In the genomic region with DNA sequence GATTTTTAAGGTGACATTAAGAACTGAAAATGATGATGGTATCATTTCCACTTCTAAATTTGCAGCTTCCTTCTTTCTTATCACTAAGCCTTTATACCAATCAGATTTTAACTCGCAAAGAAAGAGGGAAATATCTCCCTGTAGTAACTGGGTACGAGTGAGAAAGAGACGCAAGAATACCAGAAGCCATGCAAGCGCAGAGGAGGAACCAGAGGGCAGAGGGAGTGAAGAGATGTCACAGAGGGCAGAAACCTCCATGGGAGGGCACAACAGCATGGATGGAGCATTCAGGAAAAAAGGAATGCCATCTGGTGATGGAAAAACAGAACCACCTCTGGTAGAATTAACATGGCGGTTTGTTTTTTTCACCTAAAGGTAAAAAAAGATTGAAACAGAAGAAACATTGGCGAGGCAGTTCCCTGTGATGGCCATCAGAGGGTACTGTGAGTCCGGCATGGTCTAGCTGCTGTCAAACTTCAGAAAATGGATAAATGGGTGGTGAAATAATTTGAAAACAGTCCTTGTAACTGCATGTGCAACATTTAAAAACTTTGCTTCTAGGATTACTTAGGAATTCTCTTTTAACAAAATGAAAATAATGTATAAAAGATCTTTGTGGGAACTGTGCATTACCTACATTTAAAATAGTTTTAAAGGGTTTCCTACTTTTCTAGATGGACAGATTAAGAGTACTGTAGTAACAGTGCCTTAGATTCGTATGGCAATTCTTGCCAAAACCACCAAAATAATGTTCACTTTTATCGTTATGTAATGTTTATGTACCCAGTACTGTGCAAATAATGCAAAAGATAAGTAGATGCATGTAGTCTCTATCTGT, we compare ENCODE assay signal across 9 cellular contexts.
DNase-seq lines count a peak whose midpoint lies in the region; ATAC-seq and TF ChIP-seq lines count a peak whose summit lies in the region.
"Had no signal": no experiment of that assay in that cellular context is flagged by ENCODE, and none has a peak within 500 bp of the region (broad histone marks: within the 10 kb centered on the region; RNA-seq: fewer than 3 reads in every experiment).

No MANE protein-coding gene starts in this region.

- no peaks in the 10 kb centered on the region for H3K36me3 ChIP-seq in upper lobe of right lung

- TF ChIP-seq CTCF in VCaP (conservative IDR thresholded peaks at IDR 0.05), result peak; percentile 87
- peak; percentile 61 for TF ChIP-seq CTCF in upper lobe of right lung (IDR thresholded peaks at IDR 0.05)

- no peaks in the 10 kb centered on the region for H3K27me3 ChIP-seq in upper lobe of right lung

- no peak overlapping the region for H3K4me3 ChIP-seq in upper lobe of right lung

- H3K9me3 ChIP-seq in upper lobe of right lung, result no peaks in the 10 kb centered on the region

- intact Hi-C loops in upper lobe of right lung (cut with DNase I), result no loop called here

- no peaks in the 10 kb centered on the region for H3K4me1 ChIP-seq in upper lobe of right lung

- H3K27ac ChIP-seq in VCaP (0 out of 2 replicates have a peak overlapping the region, but pooled peaks have one; percentile 18), upper lobe of right lung (no peak overlapping the region)

- peak; percentile 39 for DNase-seq in NOMO-1 treated with DMSO at 0.1 percent for 48 hours (lab: John Stamatoyannopoulos, UW; ENCODE audit: unreplicated experiment)
- no peak for DNase-seq in NOMO-1 treated with dmso at 0.1 percent for 144 hours (lab: John Stamatoyannopoulos, UW; ENCODE audit: unreplicated experiment)
- DNase-seq in HPDE6-E6E7 (ENCODE audit: extremely low spot score), result peak; percentile 0
- peak; percentile 36 for DNase-seq in iPS-NIHi11 (ENCODE audit: low spot score)
- DNase-seq in upper lobe of right lung, result no peak
- DNase-seq in SHP77 treated with DMSO at 0.1 percent for 48 hours (lab: John Stamatoyannopoulos, UW), result no peak

- ATAC-seq in upper lobe of right lung (peak; percentile 52), HG03025 (IDR thresholded peaks at IDR 0.05; ENCODE audit: low FRiP score, unreplicated experiment) (no peak)
- ATAC-seq: activated T-cell treated with anti-CD3 and anti-CD28 coated beads, Interleukin-2, amount 50 U/mL, for 72 hours had no signal

Comparison
In these comparisons a context has a peak if more than half of its experiments do, and no peak if none do; other contexts are left out.
1. DNase-seq: peak in NOMO-1 treated with DMSO at 0.1 percent for 48 hours (single experiment), HPDE6-E6E7 (single experiment) and iPS-NIHi11 (single experiment); none in NOMO-1 treated with dmso at 0.1 percent for 144 hours (single experiment), upper lobe of right lung (single experiment) and SHP77 treated with DMSO at 0.1 percent for 48 hours (single experiment).